ENCODE assay signal across 8 cellular contexts in genomic region chr17:45410144-45411091, GRCh38. TPM values are rescaled to one million over a fixed set of nuclear protein-coding genes. Genes with fewer than 3 reads are reported as not detected.
DNase-seq lines count a peak whose midpoint lies in the region; ATAC-seq and TF ChIP-seq lines count a peak whose summit lies in the region.

No MANE protein-coding gene starts in this region.

- no peaks in the 10 kb centered on the region for H3K9me2 ChIP-seq in hepatocyte (replicated peaks; ENCODE audit: insufficient read depth)

- no peaks in the 10 kb centered on the region for H3K27me3 ChIP-seq in CD4-positive, CD25-positive, alpha-beta regulatory T cell (ENCODE audit: control insufficient read depth, insufficient read depth, low read length)
- H3K27me3 ChIP-seq in hepatocyte = no peaks in the 10 kb centered on the region

- no peak overlapping the region for H3K4me2 ChIP-seq in hepatocyte

- peak; percentile 77 to 85 for ATAC-seq in CD4-positive, CD25-positive, alpha-beta regulatory T cell (ENCODE audit: low read depth in 2 of 2)

- no peaks in the 10 kb centered on the region for H3K27me3 Mint-ChIP-seq in CD4-positive, CD25-positive, alpha-beta regulatory T cell

- H2AFZ ChIP-seq in hepatocyte = no peak overlapping the region

- TF ChIP-seq CTCF in hepatocyte (IDR thresholded peaks at IDR 0.05; ENCODE audit: poor library complexity) = no peak

- H3K4me1 Mint-ChIP-seq in CD4-positive, CD25-positive, alpha-beta regulatory T cell = peaks cover 5 to 58% (median 37%) of the 10 kb centered on the region in 4 donors

- 88% methylated on average over 22 of the region's 24 CpGs for WGBS in hepatocyte (ENCODE audit: low lambda C conversion rate, missing lambda C conversion rate)

- H3K4me3 ChIP-seq in CD4-positive, CD25-positive, alpha-beta regulatory T cell (ENCODE audit: low read depth, low read length) = peak overlapping the region; percentile 87
- H3K4me3 ChIP-seq in hepatocyte = no peak overlapping the region

- peak; percentile 39 to 82 (median 61) for DNase-seq in CD4-positive, CD25-positive, alpha-beta regulatory T cell
- DNase-seq in Kasumi-1 (lab: John Stamatoyannopoulos, UW) (peak; percentile 41 to 45), activated T-cell treated with anti-CD3 and anti-CD28 coated beads for 24 hours (ENCODE audit: low read depth) (peak; percentile 48), hepatocyte (ENCODE audit: low spot score) (no peak), HK-2 (ENCODE audit: unreplicated experiment) (no peak), DMS79 treated with DMSO at 0.1 percent for 48 hours (lab: John Stamatoyannopoulos, UW) (no peak), retina (no peak)
- peak; percentile 40 to 51 for DNase-seq in stimulated activated CD8-positive, alpha-beta memory T cell treated with anti-CD3 and anti-CD28 coated beads, Interleukin-2, amount 100 ng/mL, for 48 hours (ENCODE audit: low read depth in 2 of 2)

- H4K20me1 ChIP-seq in hepatocyte (ENCODE audit: insufficient read depth, poor library complexity, severe bottlenecking) = no peaks in the 10 kb centered on the region

- H3K36me3 Mint-ChIP-seq in CD4-positive, CD25-positive, alpha-beta regulatory T cell = peaks cover 18% of the 10 kb centered on the region

- peak overlapping the region; percentile 99 to 100 (median 99) for H3K27ac Mint-ChIP-seq in CD4-positive, CD25-positive, alpha-beta regulatory T cell

- no peaks in the 10 kb centered on the region for H3K9me3 ChIP-seq in CD4-positive, CD25-positive, alpha-beta regulatory T cell (ENCODE audit: control insufficient read depth in 2 of 2, low read length in 2 of 2)
- no peaks in the 10 kb centered on the region for H3K9me3 ChIP-seq in hepatocyte (ENCODE audit: low read depth)

- H3K4me3 Mint-ChIP-seq in CD4-positive, CD25-positive, alpha-beta regulatory T cell = peak overlapping the region; percentile 96 to 100 (median 99)

- no peaks in the 10 kb centered on the region for H3K9me3 Mint-ChIP-seq in CD4-positive, CD25-positive, alpha-beta regulatory T cell

- H3K36me3 ChIP-seq in CD4-positive, CD25-positive, alpha-beta regulatory T cell (ENCODE audit: control insufficient read depth, insufficient read depth, low read length) = peaks cover 12% of the 10 kb centered on the region
- H3K36me3 ChIP-seq in hepatocyte (replicated peaks; ENCODE audit: insufficient read depth, low read depth) = no peaks in the 10 kb centered on the region

- peak overlapping the region; percentile 79 for H3K27ac ChIP-seq in CD4-positive, CD25-positive, alpha-beta regulatory T cell (ENCODE audit: insufficient read depth, low read length, poor library complexity, severe bottlenecking)
- peak overlapping the region; percentile 82 for H3K27ac ChIP-seq in hepatocyte

- peaks cover 16% of the 10 kb centered on the region for H3K79me2 ChIP-seq in hepatocyte

- H3K4me1 ChIP-seq in CD4-positive, CD25-positive, alpha-beta regulatory T cell (ENCODE audit: control insufficient read depth, insufficient read depth, low read length, poor library complexity, severe bottlenecking) = peaks cover 50% of the 10 kb centered on the region
- H3K4me1 ChIP-seq in hepatocyte (ENCODE audit: insufficient read depth) = peaks cover 50% of the 10 kb centered on the region

RNA-seq across cellular contexts. Expression of gene ARHGAP27, which starts 22.3 kb away (rescaled TPM):
- 78.5 TPM for total RNA-seq in CD4-positive, CD25-positive, alpha-beta regulatory T cell
- 10 to 100 TPM; 23.9 to 27.7 (median 25.6) TPM for polyA plus RNA-seq in CD4-positive, CD25-positive, alpha-beta regulatory T cell
- 27.9 and 78.1 TPM in 2 replicates for total RNA-seq in hepatocyte
- 21.1 and 24.4 TPM in 2 replicates for polyA plus RNA-seq in hepatocyte

Comparison
In these comparisons a context has a peak if more than half of its experiments do, and no peak if none do; other contexts are left out.
1. DNase-seq: peak in CD4-positive, CD25-positive, alpha-beta regulatory T cell (3 of 3), Kasumi-1 (2 of 2), activated T-cell treated with anti-CD3 and anti-CD28 coated beads for 24 hours (single experiment) and stimulated activated CD8-positive, alpha-beta memory T cell treated with anti-CD3 and anti-CD28 coated beads, Interleukin-2, amount 100 ng/mL, for 48 hours (2 of 2); none in hepatocyte (single experiment), HK-2 (single experiment), DMS79 treated with DMSO at 0.1 percent for 48 hours (single experiment) and retina (single experiment).